Comparison of ENCODE assay signal across 24 cellular contexts in genomic region chr14:33315721-33316120, GRCh38.
"Had no signal": no experiment of that assay in that cellular context is flagged by ENCODE, and none has a peak within 500 bp of the region (broad histone marks: within the 10 kb centered on the region; RNA-seq: fewer than 3 reads in every experiment).

No MANE protein-coding gene starts in this region.

- H3K9me3 ChIP-seq: esophagus squamous epithelium, heart left ventricle, pancreas, right atrium auricular region, testis, transverse colon had no signal

- H3K27ac ChIP-seq: epithelial cell of prostate, esophagus squamous epithelium, heart left ventricle, pancreas, right atrium auricular region, testis, transverse colon, WERI-Rb-1 had no signal

- H3K36me3 ChIP-seq: esophagus squamous epithelium, heart left ventricle, pancreas, right atrium auricular region, transverse colon, WERI-Rb-1 had no signal

- H3K27me3 ChIP-seq: esophagus squamous epithelium, heart left ventricle, pancreas, right atrium auricular region, testis, transverse colon had no signal

- ATAC-seq: activated CD4-positive, CD25-positive, alpha-beta regulatory T cell treated with anti-CD3 and anti-CD28 coated beads, Interleukin-2, amount 50 U/mL, for 24 hours; naive thymus-derived CD8-positive, alpha-beta T cell; pancreas; stimulated activated naive CD8-positive, alpha-beta T cell treated with anti-CD3 and anti-CD28 coated beads, Interleukin-15, Interleukin-2, amounts not matched to agents 100 U/mL and 50 U/mL, for 24 hours; T-helper 17 cell had no signal

- H3K4me3 ChIP-seq: esophagus squamous epithelium, heart left ventricle, pancreas, right atrium auricular region, testis, transverse colon had no signal

- DNase-seq: activated CD4-positive, alpha-beta memory T cell treated with anti-CD3 and anti-CD28 coated beads for 36 hours; activated CD4-positive, alpha-beta T cell treated with anti-CD3 and anti-CD28 coated beads, Interleukin-2, amount 10 ng/mL, durations not matched to agents 24 days and 14 days; activated CD8-positive, alpha-beta memory T cell treated with anti-CD3 and anti-CD28 coated beads, Interleukin-2, amount 50 U/mL, for 4 hours; activated effector memory CD4-positive, alpha-beta T cell treated with anti-CD3 and anti-CD28 coated beads, Interleukin-2, amount 50 U/mL, for 16 hours; activated naive CD4-positive, alpha-beta T cell treated with anti-CD3 and anti-CD28 coated beads for 36 hours; activated naive CD8-positive, alpha-beta T cell treated with anti-CD3 and anti-CD28 coated beads, Interleukin-2, amount 10 ng/mL, durations not matched to agents 7 days and 5 days; activated T-cell treated with anti-CD3 and anti-CD28 coated beads, Interleukin-2, amount 50 U/mL, for 1 hour; dermis blood vessel endothelial cell; effector CD8-positive, alpha-beta T cell; esophagus squamous epithelium; heart left ventricle; naive thymus-derived CD8-positive, alpha-beta T cell; nucleus accumbens; pancreas; stimulated activated CD4-positive, alpha-beta T cell treated with anti-CD3 and anti-CD28 coated beads, Interleukin-4, amount 100 ng/mL, for 1 hour; stimulated activated naive CD8-positive, alpha-beta T cell treated with anti-CD3 and anti-CD28 coated beads, Interleukin-15, Interleukin-2, amounts not matched to agents 100 U/mL and 50 U/mL, for 24 hours; T-helper 17 cell; T1000; testis; transverse colon; WERI-Rb-1 had no signal

- H3K4me1 ChIP-seq: esophagus squamous epithelium, heart left ventricle, pancreas, right atrium auricular region, testis, transverse colon had no signal
